In the genomic region with DNA sequence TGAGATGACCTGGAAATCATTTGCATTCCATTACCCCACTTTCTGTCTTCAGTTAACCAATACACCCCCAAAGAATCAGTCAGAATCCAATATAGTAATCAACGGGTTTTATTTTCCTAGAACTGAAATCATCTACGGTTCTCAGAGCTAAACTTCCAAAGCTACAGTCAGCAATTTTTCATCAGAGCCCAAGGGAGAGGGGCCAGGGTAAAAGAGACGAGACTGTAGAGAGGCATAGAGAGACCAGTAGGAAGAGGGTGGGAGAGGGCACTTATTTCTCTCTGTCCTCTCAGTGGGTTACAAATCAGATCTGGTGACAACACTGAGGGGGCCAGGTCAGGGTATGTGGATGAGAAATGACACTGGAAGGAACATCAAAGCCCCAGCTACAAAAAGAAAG, we compare ENCODE assay signal across 9 cellular contexts. TPM values are rescaled to one million over a fixed set of nuclear protein-coding genes. Genes with fewer than 3 reads are reported as not detected.
A peak's percentile ranks its signal among the peaks of the same experiment; 100 is the strongest.
DNase-seq lines count a peak whose midpoint lies in the region; ATAC-seq and TF ChIP-seq lines count a peak whose summit lies in the region.
"Had no signal": no experiment of that assay in that cellular context is flagged by ENCODE, and none has a peak within 500 bp of the region (broad histone marks: within the 10 kb centered on the region; RNA-seq: fewer than 3 reads in every experiment).

No MANE protein-coding gene starts in this region.

- TF ChIP-seq CTCF in HCT116 (IDR thresholded peaks at IDR 0.05 in 2 of 3, conservative IDR thresholded peaks at IDR 0.05 in 1 of 3; ENCODE audit: borderline replicate concordance in 1 of 3, insufficient read depth in 1 of 3, low read depth in 2 of 3, low read length in 2 of 3) (no peak), esophagus squamous epithelium (IDR thresholded peaks at IDR 0.05) (no peak), smooth muscle cell (IDR thresholded peaks at IDR 0.05; ENCODE audit: borderline replicate concordance, insufficient read depth, poor library complexity, severe bottlenecking) (no peak), GM20000 (IDR thresholded peaks at IDR 0.05; ENCODE audit: extremely low read depth, missing control alignments) (no peak)

- TF ChIP-seq RAD21 in HCT116 (IDR thresholded peaks at IDR 0.05; ENCODE audit: low read depth) = no peak

- CTCF ChIA-PET in HCT116 (lab: Charles Lee) = interaction anchor here (1.0 to 1.5 kb wide), 2 partner anchors 14 to 16 kb away, joined by 3 to 8 read pairs; partner anchors contain the start of genes ISG20L2 and METTL25B

- no peak for ATAC-seq in HCT116
- ATAC-seq in esophagus mucosa = no peak
- ATAC-seq in GM18861 (IDR thresholded peaks at IDR 0.05; ENCODE audit: unreplicated experiment) = no peak

- peaks cover 18 to 39% of the 10 kb centered on the region in 2 experiments for H3K4me1 ChIP-seq in HCT116 (ENCODE audit: control insufficient read depth in 1 of 2, insufficient read depth in 2 of 2, low read length in 2 of 2)
- peaks cover 33% of the 10 kb centered on the region for H3K4me1 ChIP-seq in SJSA1 (replicated peaks)
- peaks cover 17 to 65% (median 32%) of the 10 kb centered on the region in 3 donors for H3K4me1 ChIP-seq in esophagus squamous epithelium
- H3K4me1 ChIP-seq in smooth muscle cell (ENCODE audit: low read depth) = peaks cover 23% of the 10 kb centered on the region

- H3K9me2 ChIP-seq in HCT116 (ENCODE audit: insufficient read depth) = no peaks in the 10 kb centered on the region

- RAD21 ChIA-PET in HCT116 (lab: Charles Lee; ENCODE audit: low non-redundant PET in 1 of 2, low total read pairs in 2 of 2, uncharacterized antibody in 2 of 2, unreplicated experiment in 2 of 2) = no interaction called here

- DNase-seq in HCT116 (ENCODE audit: low read depth, low spot score) = no peak
- no peak for DNase-seq in SJSA1 (ENCODE audit: low read depth in 1 of 2, low spot score in 2 of 2)
- DNase-seq in esophagus squamous epithelium (lab: John Stamatoyannopoulos, UW) = no peak
- DNase-seq in smooth muscle cell (lab: John Stamatoyannopoulos, UW; ENCODE audit: unreplicated experiment) = no peak
- DNase-seq in NCI-H1436 (lab: John Stamatoyannopoulos, UW) = no peak
- no peak for DNase-seq in GM20000 (ENCODE audit: low spot score)
- DNase-seq: stimulated activated CD4-positive, alpha-beta T cell treated with anti-CD3 and anti-CD28 coated beads, Interleukin-15, amount 100 ng/mL, for 24 hours had no signal

- H3K27ac ChIP-seq in HCT116 (ENCODE audit: low read depth, low read length) = peak overlapping the region; percentile 69
- peak overlapping the region; percentile 27; the same call in 1 of the 2 replicates for H3K27ac ChIP-seq in SJSA1
- H3K27ac ChIP-seq in esophagus squamous epithelium = peak overlapping the region; percentile 76 to 95 (median 92)
- peak overlapping the region; percentile 80 for H3K27ac ChIP-seq in smooth muscle cell (ENCODE audit: low read depth)

- H3F3A ChIP-seq in smooth muscle cell (ENCODE audit: low read depth) = peaks cover 15% of the 10 kb centered on the region

- POLR2A ChIA-PET in HCT116 (lab: Charles Lee) = interaction anchor here (1.4 to 1.6 kb wide), 2 partner anchors 14 to 118 kb away, joined by 5 to 28 read pairs; partner anchors contain the start of genes ISG20L2 and METTL25B

- H3K9ac ChIP-seq in HCT116 (ENCODE audit: low read length) = peak overlapping the region; percentile 40; the same call in 1 of the 2 replicates
- no peak overlapping the region for H3K9ac ChIP-seq in smooth muscle cell (ENCODE audit: low read depth)

- H3K36me3 ChIP-seq in HCT116 (ENCODE audit: control insufficient read depth in 1 of 2, insufficient read depth in 2 of 2, low read length in 2 of 2) (peaks cover 20 to 38% of the 10 kb centered on the region in 2 experiments; a peak in 2 of 4 replicates), SJSA1 (peaks cover 78% of the 10 kb centered on the region), esophagus squamous epithelium (peaks cover 24 to 55% (median 32%) of the 10 kb centered on the region in 3 donors), smooth muscle cell (ENCODE audit: low read depth) (no peaks in the 10 kb centered on the region)

- H3K4me2 ChIP-seq in HCT116 (ENCODE audit: low read length) (peak overlapping the region; percentile 72), smooth muscle cell (no peak overlapping the region)

- BruUV-seq in HCT116 (replicated peaks; lab: Mats Ljungman, UMichigan) = no TSS peak

- H3K27me3 ChIP-seq in HCT116 (ENCODE audit: insufficient read depth, low read length) (no peaks in the 10 kb centered on the region), SJSA1 (replicated peaks) (no peaks in the 10 kb centered on the region), esophagus squamous epithelium (no peaks in the 10 kb centered on the region), smooth muscle cell (ENCODE audit: low read depth) (no peaks in the 10 kb centered on the region)

- peak overlapping the region in 1 of 2 experiments; percentile 80; a peak in 2 of 4 replicates for H3K4me3 ChIP-seq in HCT116 (replicated peaks in 1 of 2; ENCODE audit: low read depth in 1 of 2, low read length in 2 of 2)
- H3K4me3 ChIP-seq in SJSA1 = no peak overlapping the region
- H3K4me3 ChIP-seq in esophagus squamous epithelium = no peak overlapping the region
- no peak overlapping the region for H3K4me3 ChIP-seq in smooth muscle cell

- no peak overlapping the region for H2AFZ ChIP-seq in HCT116 (ENCODE audit: low read depth, low read length, poor library complexity, severe bottlenecking)
- no peak overlapping the region for H2AFZ ChIP-seq in smooth muscle cell (ENCODE audit: low read depth)

- H3K9me3 ChIP-seq in HCT116 (ENCODE audit: control insufficient read depth in 1 of 2, insufficient read depth in 1 of 2, low read depth in 1 of 2, low read length in 2 of 2) (no peaks in the 10 kb centered on the region), SJSA1 (replicated peaks) (no peaks in the 10 kb centered on the region), esophagus squamous epithelium (no peaks in the 10 kb centered on the region), smooth muscle cell (replicated peaks; ENCODE audit: low read depth) (no peaks in the 10 kb centered on the region)

- H3K79me2 ChIP-seq in HCT116 (ENCODE audit: insufficient read depth, low read length) (peaks cover 64% of the 10 kb centered on the region), smooth muscle cell (ENCODE audit: low read depth) (peaks cover 42% of the 10 kb centered on the region)

- TF ChIP-seq POLR2A in HCT116 (IDR thresholded peaks at IDR 0.05; ENCODE audit: borderline replicate concordance, extremely low read depth, insufficient read depth, insufficient read length) (no peak), esophagus squamous epithelium (IDR thresholded peaks at IDR 0.05) (no peak)

- intact Hi-C loops in HCT116 (cut with micrococcal nuclease) = loop anchor here (10.0 kb wide), 1 partner anchor 237 kb away; the partner anchor contains the start of gene MEF2D
- intact Hi-C loops in esophagus squamous epithelium (cut with DNase I) = no loop called here

- 67 to 72% methylated on average over 3 of the region's 3 CpGs for WGBS in esophagus squamous epithelium, 2 donors
- WGBS in smooth muscle cell (ENCODE audit: low lambda C conversion rate) = 93% methylated on average over 3 of the region's 3 CpGs

- H4K20me1 ChIP-seq in HCT116 (ENCODE audit: insufficient read depth) (no peaks in the 10 kb centered on the region), smooth muscle cell (ENCODE audit: low read depth) (no peaks in the 10 kb centered on the region)

TF ChIP-seq in HCT116, 20 proteins besides CTCF, POLR2A, EP300 and RAD21 (continues in another document):
- no peak for TF ChIP-seq EZH2 (IDR thresholded peaks at IDR 0.05)
- no peak for TF ChIP-seq YY1 (IDR thresholded peaks at IDR 0.05; ENCODE audit: extremely low read depth, insufficient replicate concordance, low read depth, low read length)
- TF ChIP-seq, protein P1, sequence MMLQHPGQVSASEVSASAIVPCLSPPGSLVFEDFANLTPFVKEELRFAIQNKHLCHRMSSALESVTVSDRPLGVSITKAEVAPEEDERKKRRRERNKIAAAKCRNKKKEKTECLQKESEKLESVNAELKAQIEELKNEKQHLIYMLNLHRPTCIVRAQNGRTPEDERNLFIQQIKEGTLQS (IDR thresholded peaks at IDR 0.05) = no peak
- no peak for TF ChIP-seq ZFX (IDR thresholded peaks at IDR 0.05)
- no peak for TF ChIP-seq SP1 (IDR thresholded peaks at IDR 0.05; ENCODE audit: low read depth)
- TF ChIP-seq MAX (IDR thresholded peaks at IDR 0.05) = no peak
- TF ChIP-seq SIN3A (IDR thresholded peaks at IDR 0.05; ENCODE audit: low read depth) = no peak

RNA-seq across cellular contexts. Expression of gene MRPL24, which starts 1.1 kb away (rescaled TPM):
- total RNA-seq in HCT116 (2021; ENCODE audit: unreplicated experiment) (111 TPM), esophagus squamous epithelium (10 to 100 TPM; 39.5 to 45.8 (median 42.3) TPM), smooth muscle cell (16.5 and 29.3 TPM in 2 replicates), esophagus mucosa (67.4 TPM)
- 106 and 142 TPM in 2 replicates for polyA plus RNA-seq in HCT116 (2012)
- 70.0 and 126 TPM in 2 replicates for total RNA-seq in SJSA1 (2014; rRNA removed; shearing (Covaris generic))
- polyA plus RNA-seq in smooth muscle cell = 68.6 and 79.6 TPM in 2 replicates

RNA-seq across cellular contexts. Expression of gene HDGF, which starts 9.5 kb away (rescaled TPM):
- total RNA-seq in HCT116 (2021; ENCODE audit: unreplicated experiment) = 304 TPM
- polyA plus RNA-seq in HCT116 (2012) = 151 and 187 TPM in 2 replicates
- total RNA-seq in SJSA1 (2014; rRNA removed; shearing (Covaris generic)) = 324 and 387 TPM in 2 replicates
- 100 to 1,000 TPM; 180 to 278 (median 236) TPM for total RNA-seq in esophagus squamous epithelium
- total RNA-seq in smooth muscle cell = 88.4 and 97.2 TPM in 2 replicates
- polyA plus RNA-seq in smooth muscle cell = 109 and 134 TPM in 2 replicates
- total RNA-seq in esophagus mucosa = 205 TPM

RNA-seq across cellular contexts. Expression of gene ISG20L2, which starts 13.5 kb away (rescaled TPM):
- total RNA-seq in HCT116 (2021; ENCODE audit: unreplicated experiment) (41.7 TPM), esophagus squamous epithelium (10 to 100 TPM; 22.3 to 32.8 (median 28.4) TPM), smooth muscle cell (13.8 and 20.3 TPM in 2 replicates), esophagus mucosa (27.5 TPM)
- 19.9 and 23.3 TPM in 2 replicates for polyA plus RNA-seq in HCT116 (2012)
- 13.8 and 21.5 TPM in 2 replicates for total RNA-seq in SJSA1 (2014; rRNA removed; shearing (Covaris generic))
- polyA plus RNA-seq in smooth muscle cell = 17.4 and 19.2 TPM in 2 replicates

RNA-seq across cellular contexts. Expression of gene METTL25B, which starts 13.7 kb away (rescaled TPM):
- total RNA-seq in HCT116 (2021; ENCODE audit: unreplicated experiment) = 36.5 TPM
- polyA plus RNA-seq in HCT116 (2012) = 32.6 and 39.7 TPM in 2 replicates
- 6.4 and 6.5 TPM in 2 replicates for total RNA-seq in SJSA1 (2014; rRNA removed; shearing (Covaris generic))
- 10 to 100 TPM in 3 of 4 donors, 1 to 10 TPM in 1; 9.7 to 44.9 (median 17.6) TPM for total RNA-seq in esophagus squamous epithelium
- 5.4 and 11.0 TPM in 2 replicates for total RNA-seq in smooth muscle cell
- 17.5 and 21.7 TPM in 2 replicates for polyA plus RNA-seq in smooth muscle cell
- 23.5 TPM for total RNA-seq in esophagus mucosa

RNA-seq across cellular contexts. Expression of gene PRCC, which starts 25.3 kb away (rescaled TPM):
- total RNA-seq in HCT116 (2021; ENCODE audit: unreplicated experiment) (78.1 TPM), esophagus squamous epithelium (10 to 100 TPM; 35.6 to 42.6 (median 38.3) TPM), smooth muscle cell (31.0 and 37.7 TPM in 2 replicates), esophagus mucosa (61.1 TPM)
- 46.0 and 53.9 TPM in 2 replicates for polyA plus RNA-seq in HCT116 (2012)
- total RNA-seq in SJSA1 (2014; rRNA removed; shearing (Covaris generic)) = 36.9 and 37.3 TPM in 2 replicates
- 68.1 and 68.7 TPM in 2 replicates for polyA plus RNA-seq in smooth muscle cell

Comparison
In these comparisons a context has a peak if more than half of its experiments do, and no peak if none do; other contexts are left out.
1. H3K27ac ChIP-seq: peak in every context shown above with its lines; median percentile 92 in esophagus squamous epithelium; 80 in smooth muscle cell; 69 in HCT116; 27 in SJSA1.